ENCODE assay signal across 21 cellular contexts in the genomic region with DNA sequence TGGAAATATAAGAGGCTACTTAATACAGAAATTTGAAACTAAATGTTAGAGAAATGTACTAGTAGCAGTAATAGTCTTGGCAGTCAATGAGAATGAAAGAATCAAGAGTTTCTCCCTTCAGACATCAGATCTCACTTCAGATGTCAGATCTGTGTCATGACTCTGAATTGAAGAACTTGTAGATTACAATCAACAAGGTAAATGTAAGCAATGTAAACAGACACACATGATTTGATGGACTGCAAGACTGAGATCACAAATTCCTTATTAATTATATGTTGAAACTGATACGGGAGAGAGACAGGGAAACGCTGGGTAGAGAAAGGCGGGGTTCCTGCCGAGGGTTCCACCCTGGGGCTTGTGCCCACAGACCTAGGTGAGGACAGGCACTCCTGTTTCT.
A peak's percentile ranks its signal among the peaks of the same experiment; 100 is the strongest.
DNase-seq lines count a peak whose midpoint lies in the region; ATAC-seq, FAIRE-seq and TF ChIP-seq lines count a peak whose summit lies in the region.
"Had no signal": no experiment of that assay in that cellular context is flagged by ENCODE, and none has a peak within 500 bp of the region (broad histone marks: within the 10 kb centered on the region; RNA-seq: fewer than 3 reads in every experiment).

No MANE protein-coding gene starts in this region.

- peak overlapping the region; percentile 88 for H3K4me2 ChIP-seq in A549
- peak overlapping the region; percentile 85 for H3K4me2 ChIP-seq in PC-3 (ENCODE audit: low read length)
- no peak overlapping the region for H3K4me2 ChIP-seq in keratinocyte (ENCODE audit: control insufficient read depth, extremely low read depth, insufficient read depth, low read depth, low read length)
- H3K4me2 ChIP-seq: GM23338 had no signal

- H3K4me1 ChIP-seq in A549 (peaks cover 63% of the 10 kb centered on the region), PC-3 (ENCODE audit: insufficient read depth, low read length) (peaks cover 64% of the 10 kb centered on the region), keratinocyte (ENCODE audit: control insufficient read depth, extremely low read depth, insufficient read depth, low read length) (peaks cover 49% of the 10 kb centered on the region)
- H3K4me1 ChIP-seq: HAP-1 had no signal

- dilution Hi-C loops in keratinocyte (cut with MboI; ENCODE audit: extremely low pct_ligation_motif_present, low sequenced_read_pairs) = no loop called here

- POLR2A ChIA-PET in A549 (lab: Yijun Ruan, JAX) = no interaction called here
- POLR2A ChIA-PET in PC-3 (lab: Charles Lee; ENCODE audit: unreplicated experiment) = no interaction called here

- H4K20me1 ChIP-seq in PC-3 (ENCODE audit: low read length) (no peaks in the 10 kb centered on the region), keratinocyte (ENCODE audit: control insufficient read depth, extremely low read depth, insufficient read depth, low read length) (no peaks in the 10 kb centered on the region)

- H3K4me3 ChIP-seq in A549 (no peak overlapping the region), PC-3 (ENCODE audit: low read length) (no peak overlapping the region), bronchial epithelial cell (ENCODE audit: low read depth, low read length) (no peak overlapping the region), keratinocyte (ENCODE audit: control insufficient read depth in 2 of 3, extremely low read depth in 1 of 3, insufficient read depth in 2 of 3, low read depth in 1 of 3, low read length in 3 of 3) (no peak overlapping the region)
- H3K4me3 ChIP-seq: GM23338, HAP-1, SJCRH30 had no signal

- FAIRE-seq in A549 (lab: Jason Lieb, UNC) = no peak
- FAIRE-seq in bronchial epithelial cell (lab: Jason Lieb, UNC) = no peak
- no peak for FAIRE-seq in keratinocyte (lab: Jason Lieb, UNC)

- H2AFZ ChIP-seq in PC-3 (ENCODE audit: low read length) (0 out of 2 replicates have a peak overlapping the region, but pooled peaks have one; percentile 8), keratinocyte (ENCODE audit: control insufficient read depth, low read length) (peak overlapping the region; percentile 70)
- H2AFZ ChIP-seq: GM23338 had no signal

- no peaks in the 10 kb centered on the region for H3K9me1 ChIP-seq in keratinocyte (ENCODE audit: control insufficient read depth, extremely low read depth, insufficient read depth, low read length)

- H3K9me3 ChIP-seq in A549 (no peaks in the 10 kb centered on the region), PC-3 (ENCODE audit: low read length) (no peaks in the 10 kb centered on the region), keratinocyte (ENCODE audit: control insufficient read depth, low read depth, low read length) (no peaks in the 10 kb centered on the region)
- H3K9me3 ChIP-seq: HAP-1 had no signal

- no peak for TF ChIP-seq RAD21 in A549 (conservative IDR thresholded peaks at IDR 0.05 in 1 of 2, IDR thresholded peaks at IDR 0.05 in 1 of 2)

- no TSS peak for BruUV-seq in PC-3 (replicated peaks; lab: Mats Ljungman, UMichigan)

- no peak for TF ChIP-seq POLR2A in A549 (IDR thresholded peaks at IDR 0.05; ENCODE audit: low read length)

- H3K9ac ChIP-seq in PC-3 (ENCODE audit: low read length) (no peak overlapping the region), keratinocyte (ENCODE audit: control insufficient read depth, extremely low read depth, insufficient read depth, low read length) (no peak overlapping the region)

- WGBS in A549 (ENCODE audit: missing lambda C conversion rate) = 48% methylated on average over 4 of the region's 4 CpGs

- H3K27ac ChIP-seq in A549 (peak overlapping the region; percentile 92 to 98), PC-3 (ENCODE audit: low read length) (peak overlapping the region; percentile 54), keratinocyte (ENCODE audit: control insufficient read depth, insufficient read depth, low read length) (peak overlapping the region; percentile 35)
- H3K27ac ChIP-seq: C4-2B, SJCRH30 had no signal

- H3K79me2 ChIP-seq in PC-3 (ENCODE audit: low read length) (no peaks in the 10 kb centered on the region), keratinocyte (ENCODE audit: control insufficient read depth, insufficient read depth, low read length) (no peaks in the 10 kb centered on the region)

- no peak for TF ChIP-seq CTCF in A549 (IDR thresholded peaks at IDR 0.05)
- no peak for TF ChIP-seq CTCF in PC-3 (conservative IDR thresholded peaks at IDR 0.05; ENCODE audit: low read depth, low read length)
- TF ChIP-seq CTCF in bronchial epithelial cell (IDR thresholded peaks at IDR 0.05; ENCODE audit: insufficient read depth, low read length, severe bottlenecking) = no peak
- no peak for TF ChIP-seq CTCF in keratinocyte (optimal IDR thresholded peaks at IDR 0.05 in 1 of 3, IDR thresholded peaks at IDR 0.05 in 1 of 3, conservative IDR thresholded peaks at IDR 0.05 in 1 of 3; ENCODE audit: extremely low read depth in 1 of 3, insufficient read depth in 2 of 3, low read length in 3 of 3)

- intact Hi-C loops in PC-3 (cut with micrococcal nuclease) = no loop called here

- peaks cover 16% of the 10 kb centered on the region for H3F3A ChIP-seq in PC-3 (ENCODE audit: low read length, unreplicated experiment)

- CTCF ChIA-PET in A549 (lab: Yijun Ruan, JAX) = no interaction called here
- CTCF ChIA-PET in PC-3 (lab: Charles Lee) = no interaction called here

- no peaks in the 10 kb centered on the region; the same call in 1 of the 2 replicates for H3K9me2 ChIP-seq in PC-3 (replicated peaks; ENCODE audit: low read length)

- H3K36me3 ChIP-seq in PC-3 (ENCODE audit: low read depth, low read length) (no peaks in the 10 kb centered on the region), bronchial epithelial cell (ENCODE audit: control insufficient read depth, insufficient read depth, low read length) (no peaks in the 10 kb centered on the region), keratinocyte (ENCODE audit: control insufficient read depth in 2 of 2, extremely low read depth in 1 of 2, insufficient read depth in 2 of 2, low read length in 2 of 2) (no peaks in the 10 kb centered on the region)
- H3K36me3 ChIP-seq: HAP-1, SJCRH30 had no signal

- H3K27me3 ChIP-seq in PC-3 (ENCODE audit: low read length) (no peaks in the 10 kb centered on the region), bronchial epithelial cell (ENCODE audit: control insufficient read depth, insufficient read depth, low read length) (no peaks in the 10 kb centered on the region), keratinocyte (ENCODE audit: control insufficient read depth, extremely low read depth, insufficient read depth, low read length) (no peaks in the 10 kb centered on the region)
- H3K27me3 ChIP-seq: SJCRH30 had no signal

- ATAC-seq in A549 = no peak
- ATAC-seq in PC-3 = no peak

- no peak for TF ChIP-seq EP300 in A549 (IDR thresholded peaks at IDR 0.05)

- DNase-seq in A549 (ENCODE audit: low read depth in 1 of 2, low spot score in 1 of 2) (no peak), PC-3 (peak; percentile 58), bronchial epithelial cell (ENCODE audit: low read depth) (peak; percentile 66), keratinocyte (ENCODE audit: low read depth, low spot score) (no peak), DMS 273 (lab: John Stamatoyannopoulos, UW; ENCODE audit: unreplicated experiment) (no peak), GM19238 (ENCODE audit: insufficient read length, low spot score) (no peak)
- DNase-seq in stimulated activated naive CD4-positive, alpha-beta T cell treated with Interleukin-2 at 50 U/mL for 16 hours (lab: John Stamatoyannopoulos, UW) = no peak
- DNase-seq: 8988T; CD8-positive, alpha-beta memory T cell; DMS53; GF-D8; KG1; NCI-H1092 treated with DMSO at 0.1 percent for 48 hours; NCI-H1436 treated with DMSO at 0.1 percent for 48 hours; NCI-H1930; NCI-H510A treated with DMSO at 0.1 percent for 48 hours; NCI-H748 treated with DMSO at 0.1 percent for 48 hours; SJCRH30 had no signal

TF ChIP-seq in A549, 52 proteins besides CTCF, POLR2A, EP300 and RAD21:
- TF ChIP-seq CBX8 (IDR thresholded peaks at IDR 0.05) (no peak), EHMT2 (IDR thresholded peaks at IDR 0.05; ENCODE audit: low read depth) (no peak), GATA3 (IDR thresholded peaks at IDR 0.05; ENCODE audit: borderline replicate concordance) (peak; percentile 26; the same call in 1 of the 2 replicates), KDM5A (IDR thresholded peaks at IDR 0.05) (no peak), ZSCAN20 (CRISPR knock-in tag; IDR thresholded peaks at IDR 0.05) (no peak)
- TF ChIP-seq, protein P1, sequence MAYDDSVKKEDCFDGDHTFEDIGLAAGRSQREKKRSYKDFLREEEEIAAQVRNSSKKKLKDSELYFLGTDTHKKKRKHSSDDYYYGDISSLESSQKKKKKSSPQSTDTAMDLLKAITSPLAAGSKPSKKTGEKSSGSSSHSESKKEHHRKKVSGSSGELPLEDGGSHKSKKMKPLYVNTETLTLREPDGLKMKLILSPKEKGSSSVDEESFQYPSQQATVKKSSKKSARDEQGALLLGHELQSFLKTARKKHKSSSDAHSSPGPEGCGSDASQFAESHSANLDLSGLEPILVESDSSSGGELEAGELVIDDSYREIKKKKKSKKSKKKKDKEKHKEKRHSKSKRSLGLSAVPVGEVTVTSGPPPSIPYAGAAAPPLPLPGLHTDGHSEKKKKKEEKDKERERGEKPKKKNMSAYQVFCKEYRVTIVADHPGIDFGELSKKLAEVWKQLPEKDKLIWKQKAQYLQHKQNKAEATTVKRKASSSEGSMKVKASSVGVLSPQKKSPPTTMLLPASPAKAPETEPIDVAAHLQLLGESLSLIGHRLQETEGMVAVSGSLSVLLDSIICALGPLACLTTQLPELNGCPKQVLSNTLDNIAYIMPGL (CRISPR knock-in tag; IDR thresholded peaks at IDR 0.05; ENCODE audit: borderline replicate concordance) = no peak

Comparison
In these comparisons a context has a peak if more than half of its experiments do, and no peak if none do; other contexts are left out.
1. DNase-seq: peak in PC-3 (single experiment) and bronchial epithelial cell (single experiment); none in A549 (0 of 2), keratinocyte (single experiment), stimulated activated naive CD4-positive, alpha-beta T cell treated with Interleukin-2 at 50 U/mL for 16 hours (single experiment), DMS 273 (single experiment) and GM19238 (single experiment).
2. H3K27ac ChIP-seq: peak in every context shown above with its lines; median percentile 95 in A549; 54 in PC-3; 35 in keratinocyte.